ENCODE assay signal across 9 cellular contexts in genomic region chr6:132751306-132751705, GRCh38. TPM values are rescaled to one million over a fixed set of nuclear protein-coding genes. Genes with fewer than 3 reads are reported as not detected.
A peak's percentile ranks its signal among the peaks of the same experiment; 100 is the strongest.
DNase-seq lines count a peak whose midpoint lies in the region; ATAC-seq lines count a peak whose summit lies in the region.
"Had no signal": no experiment of that assay in that cellular context is flagged by ENCODE, and none has a peak within 500 bp of the region (broad histone marks: within the 10 kb centered on the region; RNA-seq: fewer than 3 reads in every experiment).

No MANE protein-coding gene starts in this region.

- H3K9me3 Mint-ChIP-seq in activated naive CD4-positive, alpha-beta T cell treated with anti-CD3 and anti-CD28 coated beads for 36 hours = no peaks in the 10 kb centered on the region
- H3K9me3 Mint-ChIP-seq in activated naive CD4-positive, alpha-beta T cell treated with anti-CD3 and anti-CD28 coated beads, Interleukin-2, amount 10 ng/mL, durations not matched to agents 7 days and 5 days = no peaks in the 10 kb centered on the region
- no peaks in the 10 kb centered on the region for H3K9me3 Mint-ChIP-seq in stimulated activated effector memory CD8-positive, alpha-beta T cell treated with anti-CD3 and anti-CD28 coated beads, Interleukin-12 subunit alpha, Interleukin-12 subunit beta, amount 100 ng/mL, for 72 hours

- H3K4me1 Mint-ChIP-seq in activated naive CD4-positive, alpha-beta T cell treated with anti-CD3 and anti-CD28 coated beads for 36 hours (ENCODE audit: low read depth) = peaks cover 23% of the 10 kb centered on the region
- peaks cover 29% of the 10 kb centered on the region for H3K4me1 Mint-ChIP-seq in activated naive CD4-positive, alpha-beta T cell treated with anti-CD3 and anti-CD28 coated beads, Interleukin-2, amount 10 ng/mL, durations not matched to agents 7 days and 5 days
- peaks cover 22% of the 10 kb centered on the region for H3K4me1 Mint-ChIP-seq in stimulated activated effector memory CD8-positive, alpha-beta T cell treated with anti-CD3 and anti-CD28 coated beads, Interleukin-12 subunit alpha, Interleukin-12 subunit beta, amount 100 ng/mL, for 72 hours

- ATAC-seq in HG02759 (IDR thresholded peaks at IDR 0.05; ENCODE audit: unreplicated experiment) = peak; percentile 47
- peak; percentile 26 for ATAC-seq in HG03571 (IDR thresholded peaks at IDR 0.05; ENCODE audit: unreplicated experiment)
- no peak for ATAC-seq in stimulated activated effector memory CD8-positive, alpha-beta T cell treated with anti-CD3 and anti-CD28 coated beads, Interleukin-12 subunit alpha, Interleukin-12 subunit beta, amount 100 ng/mL, for 72 hours

- H3K27ac Mint-ChIP-seq in activated naive CD4-positive, alpha-beta T cell treated with anti-CD3 and anti-CD28 coated beads for 36 hours = peak overlapping the region; percentile 25
- no peak overlapping the region for H3K27ac Mint-ChIP-seq in activated naive CD4-positive, alpha-beta T cell treated with anti-CD3 and anti-CD28 coated beads, Interleukin-2, amount 10 ng/mL, durations not matched to agents 7 days and 5 days
- peak overlapping the region; percentile 12 for H3K27ac Mint-ChIP-seq in stimulated activated effector memory CD8-positive, alpha-beta T cell treated with anti-CD3 and anti-CD28 coated beads, Interleukin-12 subunit alpha, Interleukin-12 subunit beta, amount 100 ng/mL, for 72 hours

- intact Hi-C loops in activated naive CD4-positive, alpha-beta T cell treated with anti-CD3 and anti-CD28 coated beads for 36 hours (cut with micrococcal nuclease) = loop anchor here (1.0 to 2.0 kb wide), 2 partner anchors 12 to 15 kb away; no protein-coding TSS in a partner anchor

- CTCF ChIA-PET in activated naive CD4-positive, alpha-beta T cell treated with anti-CD3 and anti-CD28 coated beads for 36 hours (lab: Charles Lee) = interaction anchor here (1.3 kb wide), 1 partner anchor 27 kb away, joined by 6 read pairs; no protein-coding TSS in a partner anchor
- CTCF ChIA-PET in activated naive CD4-positive, alpha-beta T cell treated with anti-CD3 and anti-CD28 coated beads, Interleukin-2, amount 10 ng/mL, durations not matched to agents 7 days and 5 days (lab: Charles Lee) = interaction anchor here (1.9 kb wide), 1 partner anchor 18 kb away, joined by 4 read pairs; no protein-coding TSS in a partner anchor

- DNase-seq in activated naive CD4-positive, alpha-beta T cell treated with anti-CD3 and anti-CD28 coated beads for 36 hours = peak; percentile 20
- DNase-seq in activated naive CD4-positive, alpha-beta T cell treated with anti-CD3 and anti-CD28 coated beads, Interleukin-2, amount 10 ng/mL, durations not matched to agents 7 days and 5 days = no peak
- DNase-seq in stimulated activated effector memory CD8-positive, alpha-beta T cell treated with anti-CD3 and anti-CD28 coated beads, Interleukin-12 subunit alpha, Interleukin-12 subunit beta, amount 100 ng/mL, for 72 hours (ENCODE audit: low spot score in 2 of 2) = no peak
- DNase-seq in DMS79 treated with DMSO at 0.1 percent for 48 hours (lab: John Stamatoyannopoulos, UW) = no peak
- no peak for DNase-seq in midbrain (lab: John Stamatoyannopoulos, UW)
- DNase-seq in GM19240 (ENCODE audit: insufficient read length, low spot score) = no peak

- H3K27me3 Mint-ChIP-seq in activated naive CD4-positive, alpha-beta T cell treated with anti-CD3 and anti-CD28 coated beads for 36 hours (ENCODE audit: low read depth) = no peaks in the 10 kb centered on the region
- no peaks in the 10 kb centered on the region for H3K27me3 Mint-ChIP-seq in activated naive CD4-positive, alpha-beta T cell treated with anti-CD3 and anti-CD28 coated beads, Interleukin-2, amount 10 ng/mL, durations not matched to agents 7 days and 5 days

- no peak overlapping the region for H3K4me3 Mint-ChIP-seq in activated naive CD4-positive, alpha-beta T cell treated with anti-CD3 and anti-CD28 coated beads for 36 hours
- H3K4me3 Mint-ChIP-seq in activated naive CD4-positive, alpha-beta T cell treated with anti-CD3 and anti-CD28 coated beads, Interleukin-2, amount 10 ng/mL, durations not matched to agents 7 days and 5 days = no peak overlapping the region
- peak overlapping the region; percentile 28 for H3K4me3 Mint-ChIP-seq in stimulated activated effector memory CD8-positive, alpha-beta T cell treated with anti-CD3 and anti-CD28 coated beads, Interleukin-12 subunit alpha, Interleukin-12 subunit beta, amount 100 ng/mL, for 72 hours

- peaks cover 37% of the 10 kb centered on the region for H3K36me3 Mint-ChIP-seq in activated naive CD4-positive, alpha-beta T cell treated with anti-CD3 and anti-CD28 coated beads for 36 hours (ENCODE audit: low read depth)
- peaks cover 35% of the 10 kb centered on the region for H3K36me3 Mint-ChIP-seq in activated naive CD4-positive, alpha-beta T cell treated with anti-CD3 and anti-CD28 coated beads, Interleukin-2, amount 10 ng/mL, durations not matched to agents 7 days and 5 days
- no peaks in the 10 kb centered on the region for H3K36me3 Mint-ChIP-seq in stimulated activated effector memory CD8-positive, alpha-beta T cell treated with anti-CD3 and anti-CD28 coated beads, Interleukin-12 subunit alpha, Interleukin-12 subunit beta, amount 100 ng/mL, for 72 hours

RNA-seq across cellular contexts. Expression of gene VNN2, which starts 6.4 kb away (rescaled TPM):
- total RNA-seq in activated naive CD4-positive, alpha-beta T cell treated with anti-CD3 and anti-CD28 coated beads for 36 hours = 1 to 10 TPM; 7.3 to 7.8 TPM

RNA-seq across cellular contexts. Expression of gene VNN1, which starts 37.5 kb away (rescaled TPM):
- not detected for total RNA-seq in activated naive CD4-positive, alpha-beta T cell treated with anti-CD3 and anti-CD28 coated beads for 36 hours
- total RNA-seq: T-helper 1 cell treated with Interleukin-12 subunit alpha and Interleukin-12 subunit beta and Interleukin-4 antibody, amounts not matched to agents 30 ng/mL and 1 ng/mL, for 36 hours had no signal

RNA-seq across cellular contexts. Expression of gene SLC18B1, which starts 47.1 kb away (rescaled TPM):
- total RNA-seq in activated naive CD4-positive, alpha-beta T cell treated with anti-CD3 and anti-CD28 coated beads for 36 hours = 1 to 10 TPM; 5.1 to 6.1 TPM
